Comparison of ENCODE assay signal across 1 cellular context in genomic region chr19:3107658-3108057, GRCh38.
TF ChIP-seq lines count a peak whose summit lies in the region.

No MANE protein-coding gene starts in this region.

TF ChIP-seq in WTC11, 78 proteins besides CTCF, POLR2A, EP300 and RAD21 (continued from another document):
- TF ChIP-seq ZNF281 (CRISPR knock-in tag; IDR thresholded peaks at IDR 0.05) (no peak), RORB (CRISPR knock-in tag; IDR thresholded peaks at IDR 0.05) (no peak), TEAD4 (CRISPR knock-in tag; IDR thresholded peaks at IDR 0.05) (no peak), MAX (CRISPR knock-in tag; IDR thresholded peaks at IDR 0.05) (no peak), KAT7 (CRISPR knock-in tag; IDR thresholded peaks at IDR 0.05; ENCODE audit: borderline replicate concordance) (no peak), SP1 (CRISPR knock-in tag; conservative IDR thresholded peaks at IDR 0.05) (no peak), MYBL2 (CRISPR knock-in tag; IDR thresholded peaks at IDR 0.05) (no peak), NR2C2 (CRISPR knock-in tag; IDR thresholded peaks at IDR 0.05) (no peak)
TF ChIP-seq in WTC11: peak in this region for 0.
